ENCODE assay signal across 1 cellular context in the genomic region with DNA sequence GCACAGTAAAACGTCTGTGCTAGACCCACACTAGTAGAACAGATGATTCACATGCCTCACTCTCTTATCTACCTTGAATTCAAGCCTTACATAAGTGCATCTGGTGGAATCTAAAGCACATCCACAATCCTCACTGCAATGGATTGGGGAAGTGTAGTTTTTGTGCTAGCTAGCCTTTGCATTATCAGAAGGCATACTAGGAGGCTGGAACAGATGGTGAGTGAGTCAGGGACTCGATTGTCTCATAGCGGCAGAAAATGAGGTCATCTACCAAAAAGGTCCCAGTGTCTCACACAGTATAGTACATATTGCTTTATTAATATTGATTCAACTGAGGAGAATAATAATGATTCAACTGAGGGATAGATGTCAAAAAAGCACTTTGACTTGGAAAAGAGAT.
A peak's percentile ranks its signal among the peaks of the same experiment; 100 is the strongest.
TF ChIP-seq lines count a peak whose summit lies in the region.

No MANE protein-coding gene starts in this region.

TF ChIP-seq in K562, 482 proteins besides CTCF, POLR2A, EP300 and RAD21:
- TF ChIP-seq ARID1B (IDR thresholded peaks at IDR 0.05): peak; percentile 23; the same call in 1 of the 2 replicates
- peak; percentile 42; the same call in 1 of the 2 replicates for TF ChIP-seq JUND (IDR thresholded peaks at IDR 0.05; ENCODE audit: borderline replicate concordance, low read depth, low read length)
- TF ChIP-seq JUND (tag; IDR thresholded peaks at IDR 0.05; ENCODE audit: borderline replicate concordance, low read depth, low read length): 0 out of 3 replicates have a peak, but pooled peaks have one; percentile 28
- TF ChIP-seq, protein P1, sequence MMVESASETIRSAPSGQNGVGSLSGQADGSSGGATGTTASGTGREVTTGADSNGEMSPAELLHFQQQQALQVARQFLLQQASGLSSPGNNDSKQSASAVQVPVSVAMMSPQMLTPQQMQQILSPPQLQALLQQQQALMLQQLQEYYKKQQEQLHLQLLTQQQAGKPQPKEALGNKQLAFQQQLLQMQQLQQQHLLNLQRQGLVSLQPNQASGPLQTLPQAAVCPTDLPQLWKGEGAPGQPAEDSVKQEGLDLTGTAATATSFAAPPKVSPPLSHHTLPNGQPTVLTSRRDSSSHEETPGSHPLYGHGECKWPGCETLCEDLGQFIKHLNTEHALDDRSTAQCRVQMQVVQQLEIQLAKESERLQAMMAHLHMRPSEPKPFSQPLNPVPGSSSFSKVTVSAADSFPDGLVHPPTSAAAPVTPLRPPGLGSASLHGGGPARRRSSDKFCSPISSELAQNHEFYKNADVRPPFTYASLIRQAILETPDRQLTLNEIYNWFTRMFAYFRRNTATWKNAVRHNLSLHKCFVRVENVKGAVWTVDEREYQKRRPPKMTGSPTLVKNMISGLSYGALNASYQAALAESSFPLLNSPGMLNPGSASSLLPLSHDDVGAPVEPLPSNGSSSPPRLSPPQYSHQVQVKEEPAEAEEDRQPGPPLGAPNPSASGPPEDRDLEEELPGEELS (CRISPR knock-in tag; IDR thresholded peaks at IDR 0.05; ENCODE audit: borderline replicate concordance): no peak
- TF ChIP-seq CBFA2T3 (IDR thresholded peaks at IDR 0.05): peak; percentile 55
- no peak for TF ChIP-seq POLR2G (IDR thresholded peaks at IDR 0.05; ENCODE audit: low read depth, low read length)
- TF ChIP-seq, protein P2, sequence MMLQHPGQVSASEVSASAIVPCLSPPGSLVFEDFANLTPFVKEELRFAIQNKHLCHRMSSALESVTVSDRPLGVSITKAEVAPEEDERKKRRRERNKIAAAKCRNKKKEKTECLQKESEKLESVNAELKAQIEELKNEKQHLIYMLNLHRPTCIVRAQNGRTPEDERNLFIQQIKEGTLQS (IDR thresholded peaks at IDR 0.05): peak; percentile 91
- TF ChIP-seq, protein P2 (CRISPR knock-in tag; conservative IDR thresholded peaks at IDR 0.05): no peak
- peak; percentile 81 for TF ChIP-seq JUN (IDR thresholded peaks at IDR 0.05; ENCODE audit: borderline replicate concordance, low read depth, low read length)
- 0 out of 2 replicates have a peak, but pooled peaks have one; percentile 32 for TF ChIP-seq JUN (CRISPR knock-in tag; IDR thresholded peaks at IDR 0.05; ENCODE audit: borderline replicate concordance)
- TF ChIP-seq ATF7 (IDR thresholded peaks at IDR 0.05): peak; percentile 32; the same call in 1 of the 2 replicates
- no peak for TF ChIP-seq NELFE (IDR thresholded peaks at IDR 0.05; ENCODE audit: insufficient read depth, insufficient read length)
- no peak for TF ChIP-seq GTF2F1 (IDR thresholded peaks at IDR 0.05; ENCODE audit: low read depth, low read length)
- TF ChIP-seq KDM1A (IDR thresholded peaks at IDR 0.05): no peak
- TF ChIP-seq, protein P3, sequence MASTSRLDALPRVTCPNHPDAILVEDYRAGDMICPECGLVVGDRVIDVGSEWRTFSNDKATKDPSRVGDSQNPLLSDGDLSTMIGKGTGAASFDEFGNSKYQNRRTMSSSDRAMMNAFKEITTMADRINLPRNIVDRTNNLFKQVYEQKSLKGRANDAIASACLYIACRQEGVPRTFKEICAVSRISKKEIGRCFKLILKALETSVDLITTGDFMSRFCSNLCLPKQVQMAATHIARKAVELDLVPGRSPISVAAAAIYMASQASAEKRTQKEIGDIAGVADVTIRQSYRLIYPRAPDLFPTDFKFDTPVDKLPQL (IDR thresholded peaks at IDR 0.05; ENCODE audit: extremely low read depth, insufficient read length): no peak
- no peak for TF ChIP-seq NR2F6 (CRISPR knock-in tag; IDR thresholded peaks at IDR 0.05)
- TF ChIP-seq, protein P4, sequence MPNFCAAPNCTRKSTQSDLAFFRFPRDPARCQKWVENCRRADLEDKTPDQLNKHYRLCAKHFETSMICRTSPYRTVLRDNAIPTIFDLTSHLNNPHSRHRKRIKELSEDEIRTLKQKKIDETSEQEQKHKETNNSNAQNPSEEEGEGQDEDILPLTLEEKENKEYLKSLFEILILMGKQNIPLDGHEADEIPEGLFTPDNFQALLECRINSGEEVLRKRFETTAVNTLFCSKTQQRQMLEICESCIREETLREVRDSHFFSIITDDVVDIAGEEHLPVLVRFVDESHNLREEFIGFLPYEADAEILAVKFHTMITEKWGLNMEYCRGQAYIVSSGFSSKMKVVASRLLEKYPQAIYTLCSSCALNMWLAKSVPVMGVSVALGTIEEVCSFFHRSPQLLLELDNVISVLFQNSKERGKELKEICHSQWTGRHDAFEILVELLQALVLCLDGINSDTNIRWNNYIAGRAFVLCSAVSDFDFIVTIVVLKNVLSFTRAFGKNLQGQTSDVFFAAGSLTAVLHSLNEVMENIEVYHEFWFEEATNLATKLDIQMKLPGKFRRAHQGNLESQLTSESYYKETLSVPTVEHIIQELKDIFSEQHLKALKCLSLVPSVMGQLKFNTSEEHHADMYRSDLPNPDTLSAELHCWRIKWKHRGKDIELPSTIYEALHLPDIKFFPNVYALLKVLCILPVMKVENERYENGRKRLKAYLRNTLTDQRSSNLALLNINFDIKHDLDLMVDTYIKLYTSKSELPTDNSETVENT (CRISPR knock-in tag; IDR thresholded peaks at IDR 0.05): no peak
- TF ChIP-seq MEF2A (IDR thresholded peaks at IDR 0.05; ENCODE audit: control insufficient read depth, low read depth, low read length): peak; percentile 92
- TF ChIP-seq, protein P5, sequence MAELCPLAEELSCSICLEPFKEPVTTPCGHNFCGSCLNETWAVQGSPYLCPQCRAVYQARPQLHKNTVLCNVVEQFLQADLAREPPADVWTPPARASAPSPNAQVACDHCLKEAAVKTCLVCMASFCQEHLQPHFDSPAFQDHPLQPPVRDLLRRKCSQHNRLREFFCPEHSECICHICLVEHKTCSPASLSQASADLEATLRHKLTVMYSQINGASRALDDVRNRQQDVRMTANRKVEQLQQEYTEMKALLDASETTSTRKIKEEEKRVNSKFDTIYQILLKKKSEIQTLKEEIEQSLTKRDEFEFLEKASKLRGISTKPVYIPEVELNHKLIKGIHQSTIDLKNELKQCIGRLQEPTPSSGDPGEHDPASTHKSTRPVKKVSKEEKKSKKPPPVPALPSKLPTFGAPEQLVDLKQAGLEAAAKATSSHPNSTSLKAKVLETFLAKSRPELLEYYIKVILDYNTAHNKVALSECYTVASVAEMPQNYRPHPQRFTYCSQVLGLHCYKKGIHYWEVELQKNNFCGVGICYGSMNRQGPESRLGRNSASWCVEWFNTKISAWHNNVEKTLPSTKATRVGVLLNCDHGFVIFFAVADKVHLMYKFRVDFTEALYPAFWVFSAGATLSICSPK (IDR thresholded peaks at IDR 0.05; ENCODE audit: borderline replicate concordance): no peak
- TF ChIP-seq POLR2AphosphoS5 (IDR thresholded peaks at IDR 0.05; ENCODE audit: control insufficient read depth, insufficient read depth, low read depth, low read length): peak; percentile 35; the same call in 1 of the 2 replicates
- no peak for TF ChIP-seq YY1 (IDR thresholded peaks at IDR 0.05; ENCODE audit: borderline replicate concordance in 1 of 3, control insufficient read depth in 1 of 3, extremely low read depth in 1 of 3, insufficient read depth in 3 of 3, insufficient read length in 1 of 3, insufficient replicate concordance in 2 of 3, low read depth in 1 of 3, low read length in 2 of 3)
- peak; percentile 30 to 38; a peak in 1 of 4 replicates for TF ChIP-seq TRIM24 (IDR thresholded peaks at IDR 0.05)
- TF ChIP-seq SMAD3 (CRISPR knock-in tag; conservative IDR thresholded peaks at IDR 0.05): no peak
